Comparison of ENCODE assay signal across 12 cellular contexts in the genomic region with DNA sequence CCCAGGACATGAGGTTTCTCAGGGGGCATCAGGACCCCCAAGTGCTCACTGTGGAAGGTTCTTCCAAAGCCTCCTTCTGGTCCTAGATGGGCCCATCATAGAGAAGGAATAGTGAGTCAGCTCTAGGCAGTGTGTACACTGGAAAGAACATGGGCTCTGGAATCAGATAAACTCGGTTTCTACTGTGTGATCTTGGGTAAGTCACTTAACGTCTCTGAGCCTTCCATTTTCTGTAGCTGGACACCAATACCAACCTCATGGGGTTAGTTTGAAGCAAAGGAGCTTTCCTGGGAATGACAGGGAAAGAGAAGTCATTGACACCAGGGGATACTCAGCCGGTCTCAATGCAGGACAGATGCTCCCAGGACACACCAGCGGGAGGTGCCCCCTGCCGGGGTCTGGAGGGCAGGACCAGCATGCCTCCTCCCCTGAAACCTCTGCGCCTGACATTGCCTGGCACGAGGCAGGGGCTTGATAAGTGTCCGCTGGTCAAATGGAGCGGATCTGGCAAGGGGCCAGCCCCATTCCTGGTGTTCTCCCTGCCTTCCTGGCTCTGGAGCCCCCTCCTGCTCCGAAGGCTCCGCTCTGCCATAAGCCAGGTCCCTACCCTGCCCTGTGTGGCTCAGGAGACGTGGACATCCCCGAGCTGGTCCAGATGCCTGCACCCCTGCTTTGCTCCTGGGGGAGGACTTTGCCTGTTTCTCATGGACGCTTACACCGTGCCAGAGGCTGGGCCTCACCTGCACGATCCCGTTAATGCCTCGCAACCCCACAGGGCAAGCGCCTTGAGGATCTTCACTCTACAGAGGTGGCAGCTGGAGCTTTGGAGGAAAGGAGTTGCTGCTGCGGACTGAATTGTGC. TPM values are rescaled to one million over a fixed set of nuclear protein-coding genes. Genes with fewer than 3 reads are reported as not detected.
DNase-seq lines count a peak whose midpoint lies in the region; ATAC-seq, FAIRE-seq and TF ChIP-seq lines count a peak whose summit lies in the region.
"Had no signal": no experiment of that assay in that cellular context is flagged by ENCODE, and none has a peak within 500 bp of the region (broad histone marks: within the 10 kb centered on the region; RNA-seq: fewer than 3 reads in every experiment).

No MANE protein-coding gene starts in this region.

- no peak overlapping the region for H3K4ac ChIP-seq in IMR-90 (ENCODE audit: low read depth, low read length)

- H3K18ac ChIP-seq in IMR-90 (ENCODE audit: low read depth, low read length) = no peak overlapping the region

- no peak overlapping the region for H2BK15ac ChIP-seq in IMR-90 (ENCODE audit: low read depth, low read length)

- intact Hi-C loops in IMR-90 (cut with micrococcal nuclease) (loop anchor here (1.0 to 5.0 kb wide), 3 partner anchors 148 to 409 kb away; a partner anchor contains a TSS), kidney (cut with DNase I) (no loop called here), posterior vena cava (cut with DNase I) (loop anchor here in 1 of 2 donors (5.0 kb wide), 1 partner anchor 164 kb away; no protein-coding TSS in a partner anchor), esophagus squamous epithelium (cut with DNase I) (loop anchor here (5.0 kb wide), 1 partner anchor 164 kb away; no protein-coding TSS in a partner anchor)

- POLR2A ChIA-PET in IMR-90 (lab: Charles Lee; ENCODE audit: unreplicated experiment) = no interaction called here

- H4K8ac ChIP-seq in IMR-90 (ENCODE audit: low read depth in 2 of 2, low read length in 2 of 2) = no peak overlapping the region

- H3K36me3 ChIP-seq in IMR-90 (ENCODE audit: control insufficient read depth, insufficient read depth, low read length) (no peaks in the 10 kb centered on the region), WERI-Rb-1 (no peaks in the 10 kb centered on the region), kidney (ENCODE audit: control insufficient read depth in 1 of 2, insufficient read depth in 2 of 2, low read length in 2 of 2) (no peaks in the 10 kb centered on the region), skeletal muscle satellite cell (ENCODE audit: insufficient read depth, low read length) (no peaks in the 10 kb centered on the region), esophagus squamous epithelium (no peaks in the 10 kb centered on the region)
- H3K36me3 ChIP-seq: BLaER1 treated with 17β-estradiol and CSF1 and Interleukin-3, amounts not matched to agents 10 nM and 100 nM had no signal

- H2AFZ ChIP-seq in IMR-90 (replicated peaks; ENCODE audit: low read length, poor library complexity) = no peak overlapping the region

- no peaks in the 10 kb centered on the region for H4K20me1 ChIP-seq in IMR-90 (ENCODE audit: insufficient read depth, low read length)
- H4K20me1 ChIP-seq: BLaER1 treated with 17β-estradiol and CSF1 and Interleukin-3, amounts not matched to agents 10 nM and 100 nM had no signal

- in situ Hi-C loops in IMR-90 (cut with MboI; ENCODE audit: low sequenced_read_pairs) = no loop called here

- no peak overlapping the region for H3K14ac ChIP-seq in IMR-90 (replicated peaks; ENCODE audit: low read depth, low read length)

- peaks cover 3% of the 10 kb centered on the region; the same call in 1 of the 2 replicates for H3K9me1 ChIP-seq in IMR-90 (ENCODE audit: insufficient read depth, low read length)

- no TSS peak for BruUV-seq in IMR-90 (replicated peaks; lab: Mats Ljungman, UMichigan)

- no peak overlapping the region for H3K23ac ChIP-seq in IMR-90 (ENCODE audit: low read depth, low read length)

- 0 out of 2 replicates have a peak overlapping the region, but pooled peaks have one; percentile 25 for H2AK5ac ChIP-seq in IMR-90 (ENCODE audit: low read depth, low read length)

- TF ChIP-seq CTCF in IMR-90 (conservative IDR thresholded peaks at IDR 0.05; ENCODE audit: low read depth, low read length) (no peak), WERI-Rb-1 (IDR thresholded peaks at IDR 0.05; ENCODE audit: low read depth, low read length) (0 out of 2 replicates have a peak, but pooled peaks have one; percentile 27), kidney (IDR thresholded peaks at IDR 0.05; ENCODE audit: borderline replicate concordance, extremely low read depth, insufficient read depth) (no peak), esophagus squamous epithelium (IDR thresholded peaks at IDR 0.05) (no peak)

- H3K27me3 ChIP-seq in IMR-90 (ENCODE audit: control insufficient read depth, insufficient read depth, low read length) = peaks cover 27% of the 10 kb centered on the region
- no peaks in the 10 kb centered on the region for H3K27me3 ChIP-seq in WERI-Rb-1 (ENCODE audit: insufficient read depth, low read depth, severe bottlenecking)
- H3K27me3 ChIP-seq in skeletal muscle satellite cell (ENCODE audit: control insufficient read depth, insufficient read depth, low read length) = peaks cover 8% of the 10 kb centered on the region
- peaks cover 0 to 34% (median 0%) of the 10 kb centered on the region in 4 donors for H3K27me3 ChIP-seq in esophagus squamous epithelium
- H3K27me3 ChIP-seq: BLaER1 treated with 17β-estradiol and CSF1 and Interleukin-3, amounts not matched to agents 10 nM and 100 nM had no signal

- H3K4me3 ChIP-seq in IMR-90 (ENCODE audit: insufficient read depth, low read depth, low read length) = no peak overlapping the region
- H3K4me3 ChIP-seq in WERI-Rb-1 (ENCODE audit: low read depth, low read length) = no peak overlapping the region
- H3K4me3 ChIP-seq in kidney (ENCODE audit: low read length in 2 of 2) = no peak overlapping the region
- H3K4me3 ChIP-seq in skeletal muscle satellite cell (ENCODE audit: low read length) = no peak overlapping the region
- no peak overlapping the region for H3K4me3 ChIP-seq in esophagus squamous epithelium
- H3K4me3 ChIP-seq: BLaER1 treated with 17β-estradiol and CSF1 and Interleukin-3, amounts not matched to agents 10 nM and 100 nM had no signal

- TF ChIP-seq RAD21 in IMR-90 (IDR thresholded peaks at IDR 0.05; ENCODE audit: low read length) = no peak

- no peak for TF ChIP-seq POLR2A in IMR-90 (IDR thresholded peaks at IDR 0.05; ENCODE audit: low read depth, low read length)
- no peak for TF ChIP-seq POLR2A in esophagus squamous epithelium (IDR thresholded peaks at IDR 0.05)

- peaks cover 8% of the 10 kb centered on the region for H3K4me1 ChIP-seq in IMR-90 (ENCODE audit: control insufficient read depth, insufficient read depth, low read length)
- H3K4me1 ChIP-seq in kidney (ENCODE audit: control insufficient read depth in 1 of 2, insufficient read depth in 1 of 2, low read depth in 1 of 2, low read length in 2 of 2) = peaks cover 8 to 10% of the 10 kb centered on the region in 2 donors
- H3K4me1 ChIP-seq in skeletal muscle satellite cell (ENCODE audit: control insufficient read depth, insufficient read depth, low read length) = peaks cover 21% of the 10 kb centered on the region
- peaks cover 17 to 22% (median 18%) of the 10 kb centered on the region in 3 donors for H3K4me1 ChIP-seq in esophagus squamous epithelium

- no peak overlapping the region for H2BK5ac ChIP-seq in IMR-90 (ENCODE audit: low read depth, low read length, poor library complexity, severe bottlenecking)

- dilution Hi-C loops in IMR-90 (cut with HindIII; ENCODE audit: low sequenced_read_pairs, unreplicated experiment) = no loop called here

- no peak overlapping the region for H3K4me2 ChIP-seq in IMR-90 (ENCODE audit: low read depth, low read length)
- peak overlapping the region; percentile 59 for H3K4me2 ChIP-seq in skeletal muscle satellite cell (ENCODE audit: low read length)

- H3K27ac ChIP-seq in IMR-90 (ENCODE audit: insufficient read depth, low read length) (no peak overlapping the region), WERI-Rb-1 (no peak overlapping the region; the same call in 1 of the 2 replicates), kidney (ENCODE audit: low read depth in 2 of 2, low read length in 2 of 2) (no peak overlapping the region), esophagus squamous epithelium (peak overlapping the region in 2 of 4 donors; percentile 51 to 62)
- H3K27ac ChIP-seq: BLaER1 treated with 17β-estradiol and CSF1 and Interleukin-3, amounts not matched to agents 10 nM and 100 nM had no signal

- H2BK120ac ChIP-seq in IMR-90 (ENCODE audit: low read depth, low read length) = no peak overlapping the region

- DNase-seq in IMR-90 (no peak), WERI-Rb-1 (no peak), kidney (peak; percentile 68), posterior vena cava (ENCODE audit: low spot score) (no peak), esophagus squamous epithelium (lab: John Stamatoyannopoulos, UW) (no peak)
- DNase-seq in activated CD8-positive, alpha-beta memory T cell treated with anti-CD3 and anti-CD28 coated beads, Interleukin-2, amount 50 U/mL, for 48 hours = no peak

- H2AK9ac ChIP-seq in IMR-90 (replicated peaks; ENCODE audit: low read depth, low read length, poor library complexity) = peak overlapping the region; percentile 6

- H4K5ac ChIP-seq in IMR-90 (ENCODE audit: low read depth, low read length) = no peak overlapping the region

- ATAC-seq in IMR-90 (ENCODE audit: low read depth) (no peak), GM21360 (IDR thresholded peaks at IDR 0.05; ENCODE audit: unreplicated experiment) (no peak)

- no peak overlapping the region for H3K9ac ChIP-seq in IMR-90 (ENCODE audit: low read depth, low read length)
- no peak overlapping the region for H3K9ac ChIP-seq in kidney (ENCODE audit: low read length in 2 of 2)
- no peak overlapping the region for H3K9ac ChIP-seq in skeletal muscle satellite cell (ENCODE audit: low read depth, low read length)

- H3K9me3 ChIP-seq in IMR-90 (ENCODE audit: control insufficient read depth, insufficient read depth, low read length) = no peaks in the 10 kb centered on the region
- H3K9me3 ChIP-seq in WERI-Rb-1 (ENCODE audit: severe bottlenecking) = no peaks in the 10 kb centered on the region
- H3K9me3 ChIP-seq in kidney (ENCODE audit: control insufficient read depth in 1 of 2, low read length in 2 of 2) = no peaks in the 10 kb centered on the region
- no peaks in the 10 kb centered on the region for H3K9me3 ChIP-seq in skeletal muscle satellite cell (replicated peaks; ENCODE audit: low read length)
- no peaks in the 10 kb centered on the region for H3K9me3 ChIP-seq in esophagus squamous epithelium
- H3K9me3 ChIP-seq: BLaER1 treated with 17β-estradiol and CSF1 and Interleukin-3, amounts not matched to agents 10 nM and 100 nM had no signal

- FAIRE-seq in kidney (lab: Jason Lieb, UNC) = no peak

- no peaks in the 10 kb centered on the region for H3K79me1 ChIP-seq in IMR-90 (ENCODE audit: low read depth in 1 of 2, low read length in 2 of 2)

- no peak overlapping the region for H3K56ac ChIP-seq in IMR-90 (ENCODE audit: extremely low read depth, insufficient read depth, low read length)

- H2BK20ac ChIP-seq in IMR-90 (ENCODE audit: low read depth, low read length) = no peak overlapping the region

- WGBS in IMR-90 (ENCODE audit: extremely low coverage in 2 of 2, insufficient read length in 1 of 2), 2 experiments = 80% methylated on average over 10 of the region's 20 CpGs; no CpG with 5 or more reads in 1 of the 2 experiments
- WGBS in esophagus squamous epithelium, 2 donors = 62 to 84% methylated on average over 5 to 6 of the region's 20 CpGs

- no peak overlapping the region for H4K91ac ChIP-seq in IMR-90 (ENCODE audit: insufficient read depth, low read depth, low read length)

- CTCF ChIA-PET in IMR-90 (lab: Yijun Ruan, JAX) = interaction anchor here (1.6 to 1.8 kb wide), 2 partner anchors 12 to 154 kb away, joined by 3 to 4 read pairs; no protein-coding TSS in a partner anchor

RNA-seq across cellular contexts. Expression of a gene that starts 52.8 kb away (rescaled TPM):
- total RNA-seq in IMR-90 (2012; rRNA removed) (not detected in 2 replicates), kidney (2.9 TPM), posterior vena cava (not detected), esophagus squamous epithelium (10 to 100 TPM in 1 of 4 donors, 1 to 10 TPM in 2, under 1 TPM in 1; 0.35 to 18.3 (median 1.4) TPM)
- polyA plus RNA-seq in IMR-90 (2012; rRNA removed) (0.22 and 0.27 TPM in 2 replicates), kidney (ENCODE audit: insufficient read depth, low read depth, low replicate concordance) (2.3 TPM)
- polyA plus RNA-seq in IMR-90 (2012; cell fraction: cytosol; rRNA removed) = 0.05 and 0.14 TPM in 2 replicates
- polyA plus RNA-seq in IMR-90 (2012; cell fraction: nucleus; rRNA removed; ENCODE audit: low replicate concordance) = 0.69 and 1.0 TPM in 2 replicates
- total RNA-seq in skeletal muscle satellite cell (2012; rRNA removed) = not detected in 2 replicates
- total RNA-seq: activated CD4-positive, alpha-beta T cell treated with anti-CD3 and anti-CD28 coated beads, Interleukin-2, amount 10 ng/mL, durations not matched to agents 24 days and 14 days; NCI-H460; T-helper 2 cell treated with Interferon-gamma antibody and Interleukin-4, amounts not matched to agents 100 ng/mL and 5 ng/mL, for 36 hours had no signal
